8 cellular contexts compared by ENCODE assay signal in the genomic region with DNA sequence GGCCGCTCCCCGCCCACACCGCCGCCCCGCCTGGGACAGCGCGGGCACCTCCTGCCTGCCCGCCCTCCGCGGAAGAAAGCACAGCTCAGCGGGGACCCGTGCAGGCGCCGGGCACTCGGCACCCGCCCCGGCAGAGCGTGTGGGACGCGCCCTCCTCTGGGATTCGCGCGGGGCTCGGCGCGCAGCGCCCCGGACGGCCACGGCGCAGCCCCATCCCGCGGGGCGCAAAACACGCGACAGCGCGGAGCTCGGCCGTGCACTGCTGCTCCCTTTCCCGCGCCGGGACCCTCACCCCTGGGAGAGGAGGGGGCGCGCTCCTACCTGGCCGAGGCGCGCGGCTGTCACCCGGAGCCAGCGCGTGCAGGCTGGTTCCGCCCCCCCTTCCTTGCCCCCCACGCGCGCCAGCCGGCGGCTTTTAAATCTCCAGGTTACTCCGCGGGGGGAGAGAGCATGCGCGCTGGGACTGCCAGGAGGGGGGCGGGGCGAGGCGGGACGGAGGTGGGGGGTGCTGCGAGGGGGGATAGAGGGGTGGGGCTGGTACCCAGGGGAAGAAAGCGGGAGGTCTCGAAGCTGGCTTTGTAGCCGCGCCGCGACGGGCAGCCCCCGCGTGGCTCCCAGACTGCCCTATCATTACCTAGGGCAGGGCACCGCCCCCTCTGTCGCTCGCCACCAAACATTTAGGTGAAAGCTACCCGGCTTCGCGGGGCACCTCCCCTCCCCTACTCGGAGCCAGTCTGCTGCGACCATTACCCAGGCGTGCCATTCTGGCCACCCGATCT. TPM values are rescaled to one million over a fixed set of nuclear protein-coding genes. Genes with fewer than 3 reads are reported as not detected.
DNase-seq lines count a peak whose midpoint lies in the region; ATAC-seq and TF ChIP-seq lines count a peak whose summit lies in the region.

A gene with protein sequence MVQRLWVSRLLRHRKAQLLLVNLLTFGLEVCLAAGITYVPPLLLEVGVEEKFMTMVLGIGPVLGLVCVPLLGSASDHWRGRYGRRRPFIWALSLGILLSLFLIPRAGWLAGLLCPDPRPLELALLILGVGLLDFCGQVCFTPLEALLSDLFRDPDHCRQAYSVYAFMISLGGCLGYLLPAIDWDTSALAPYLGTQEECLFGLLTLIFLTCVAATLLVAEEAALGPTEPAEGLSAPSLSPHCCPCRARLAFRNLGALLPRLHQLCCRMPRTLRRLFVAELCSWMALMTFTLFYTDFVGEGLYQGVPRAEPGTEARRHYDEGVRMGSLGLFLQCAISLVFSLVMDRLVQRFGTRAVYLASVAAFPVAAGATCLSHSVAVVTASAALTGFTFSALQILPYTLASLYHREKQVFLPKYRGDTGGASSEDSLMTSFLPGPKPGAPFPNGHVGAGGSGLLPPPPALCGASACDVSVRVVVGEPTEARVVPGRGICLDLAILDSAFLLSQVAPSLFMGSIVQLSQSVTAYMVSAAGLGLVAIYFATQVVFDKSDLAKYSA (minus strand): TSS at position 437 of the 779 bp plus-strand sequence. CDS start 15,853 bp downstream, outside the sequence.

- no peak for TF ChIP-seq POLR2A in body of pancreas (IDR thresholded peaks at IDR 0.05)

- H3K4me1 ChIP-seq in BLaER1 treated with 17β-estradiol and CSF1 and Interleukin-3, amounts not matched to agents 10 nM and 100 nM: peaks cover 26 to 47% (median 39%) of the 10 kb centered on the region in 10 experiments
- peaks cover 4% of the 10 kb centered on the region for H3K4me1 ChIP-seq in RWPE2 (ENCODE audit: insufficient read depth, poor library complexity, severe bottlenecking)
- H3K4me1 ChIP-seq in body of pancreas: peaks cover 13% of the 10 kb centered on the region

- TF ChIP-seq CTCF in RWPE2 (IDR thresholded peaks at IDR 0.05; ENCODE audit: poor library complexity, severe bottlenecking): no peak
- TF ChIP-seq CTCF in body of pancreas (IDR thresholded peaks at IDR 0.05): no peak

- 0 to 3% methylated on average over 18 to 55 of the region's 86 CpGs for whole genome bisulfite sequencing in body of pancreas, 2 donors

- H3K9ac ChIP-seq in BLaER1 treated with 17β-estradiol and CSF1 and Interleukin-3, amounts not matched to agents 10 nM and 100 nM: peak within 1 kb of the TSS; percentile 71 to 85 (median 81)

- no peaks in the 10 kb centered on the region for H3K36me3 ChIP-seq in BLaER1 treated with 17β-estradiol and CSF1 and Interleukin-3, amounts not matched to agents 10 nM and 100 nM
- no peaks in the 10 kb centered on the region for H3K36me3 ChIP-seq in H7 (replicated peaks; ENCODE audit: control insufficient read depth, insufficient read depth, low read length)
- H3K36me3 ChIP-seq in RWPE2 (ENCODE audit: low read depth): no peaks in the 10 kb centered on the region
- H3K36me3 ChIP-seq in body of pancreas (replicated peaks in 1 of 2; ENCODE audit: insufficient read depth in 1 of 2, low read depth in 2 of 2): no peaks in the 10 kb centered on the region

- ATAC-seq in RWPE2 (ENCODE audit: low read depth) (peak; percentile 62), body of pancreas (peak; percentile 69), HG03469 (IDR thresholded peaks at IDR 0.05; ENCODE audit: unreplicated experiment) (no peak)

- peak within 1 kb of the TSS in 10 of 11 experiments; percentile 52 to 81 (median 72); a peak in 20 of 22 replicates for H3K27ac ChIP-seq in BLaER1 treated with 17β-estradiol and CSF1 and Interleukin-3, amounts not matched to agents 10 nM and 100 nM
- H3K27ac ChIP-seq in RWPE2 (ENCODE audit: poor library complexity, severe bottlenecking): peak within 1 kb of the TSS; percentile 36
- peak within 1 kb of the TSS in 2 of 4 donors; percentile 21 to 27 for H3K27ac ChIP-seq in body of pancreas

- DNase-seq in H7 (peak; percentile 96), RWPE2 (ENCODE audit: low spot score) (no peak), body of pancreas (peak; percentile 27 to 53 (median 33)), iPS-NIHi7 (ENCODE audit: extremely low spot score) (peak; percentile 76), SIG-M5 (lab: John Stamatoyannopoulos, UW) (no peak)
- peak; percentile 62 for DNase-seq in stimulated activated CD4-positive, alpha-beta T cell treated with anti-CD3 and anti-CD28 coated beads, Interleukin-15, amount 100 ng/mL, for 24 hours

- intact Hi-C loops in body of pancreas (cut with DNase I): no loop called here

- H3K4me3 ChIP-seq in BLaER1 treated with 17β-estradiol and CSF1 and Interleukin-3, amounts not matched to agents 10 nM and 100 nM: peak within 1 kb of the TSS; percentile 70 to 92 (median 82)
- H3K4me3 ChIP-seq in H7 (ENCODE audit: insufficient read depth, low read depth, low read length) (peak within 1 kb of the TSS; percentile 97), RWPE2 (ENCODE audit: severe bottlenecking) (peak within 1 kb of the TSS; percentile 52), body of pancreas (peak within 1 kb of the TSS; percentile 60)

- H3K9me3 ChIP-seq in BLaER1 treated with 17β-estradiol and CSF1 and Interleukin-3, amounts not matched to agents 10 nM and 100 nM (replicated peaks in 1 of 11): no peaks in the 10 kb centered on the region
- H3K9me3 ChIP-seq in RWPE2 (ENCODE audit: severe bottlenecking): no peaks in the 10 kb centered on the region
- H3K9me3 ChIP-seq in body of pancreas: no peaks in the 10 kb centered on the region

- peaks cover 0 to 14% (median 0%) of the 10 kb centered on the region in 11 experiments; a peak in 4 of 22 replicates for H4K20me1 ChIP-seq in BLaER1 treated with 17β-estradiol and CSF1 and Interleukin-3, amounts not matched to agents 10 nM and 100 nM

- H3K27me3 ChIP-seq in BLaER1 treated with 17β-estradiol and CSF1 and Interleukin-3, amounts not matched to agents 10 nM and 100 nM: peaks cover 0 to 5% (median 0%) of the 10 kb centered on the region in 11 experiments; a peak in 3 of 22 replicates
- H3K27me3 ChIP-seq in H7 (ENCODE audit: control insufficient read depth, insufficient read depth, low read length): peaks cover 2% of the 10 kb centered on the region
- no peaks in the 10 kb centered on the region for H3K27me3 ChIP-seq in RWPE2 (ENCODE audit: insufficient read depth, poor library complexity, severe bottlenecking)
- no peaks in the 10 kb centered on the region for H3K27me3 ChIP-seq in body of pancreas

- H3K4me2 ChIP-seq in BLaER1 treated with 17β-estradiol and CSF1 and Interleukin-3, amounts not matched to agents 10 nM and 100 nM: peak within 1 kb of the TSS; percentile 91 to 99 (median 96)

RNA-seq across cellular contexts. Expression of the gene that starts here (rescaled TPM):
- total RNA-seq in H7 (2014; rRNA removed; shearing (Covaris generic)): 19.2 and 20.7 TPM in 2 replicates
- total RNA-seq in body of pancreas: 1 to 10 TPM; 1.3 to 1.6 TPM

Comparison
In these comparisons a context has a peak if more than half of its experiments do, and no peak if none do; other contexts are left out.
1. DNase-seq: peak in H7 (single experiment), body of pancreas (4 of 4), iPS-NIHi7 (single experiment) and stimulated activated CD4-positive, alpha-beta T cell treated with anti-CD3 and anti-CD28 coated beads, Interleukin-15, amount 100 ng/mL, for 24 hours (single experiment); none in RWPE2 (single experiment) and SIG-M5 (single experiment).
2. Peak in every context shown above with its lines, with median percentiles within 50 percentile points of each other: H3K4me3 ChIP-seq.